In genomic region chr21:45950740-45951515, GRCh38 we compare ENCODE assay signal across 10 cellular contexts. TPM values are rescaled to one million over a fixed set of nuclear protein-coding genes. Genes with fewer than 3 reads are reported as not detected.
DNase-seq lines count a peak whose midpoint lies in the region; ATAC-seq and TF ChIP-seq lines count a peak whose summit lies in the region.
"Had no signal": no experiment of that assay in that cellular context is flagged by ENCODE, and none has a peak within 500 bp of the region (broad histone marks: within the 10 kb centered on the region; RNA-seq: fewer than 3 reads in every experiment).

No MANE protein-coding gene starts in this region.

- no peak for ATAC-seq in left lobe of liver
- no peak for ATAC-seq in HG03280 (IDR thresholded peaks at IDR 0.05; ENCODE audit: unreplicated experiment)

- H3K4me3 Mint-ChIP-seq in osteocyte (ENCODE audit: unreplicated experiment) = peak overlapping the region; percentile 5

- H3K4me1 Mint-ChIP-seq in osteocyte (ENCODE audit: unreplicated experiment) = peaks cover 46% of the 10 kb centered on the region

- no peaks in the 10 kb centered on the region for H3K36me3 Mint-ChIP-seq in osteocyte (ENCODE audit: unreplicated experiment)

- peaks cover 3% of the 10 kb centered on the region for H3K27me3 Mint-ChIP-seq in osteocyte (ENCODE audit: unreplicated experiment)

- H3K27ac Mint-ChIP-seq in osteocyte (ENCODE audit: unreplicated experiment) = no peak overlapping the region

- TF ChIP-seq CTCF in osteocyte (IDR thresholded peaks at IDR 0.05) = no peak

- DNase-seq in COR-L47 (lab: John Stamatoyannopoulos, UW) = peak; percentile 68
- DNase-seq in NCI-H2196 treated with DMSO at 0.1 percent for 48 hours (lab: John Stamatoyannopoulos, UW; ENCODE audit: unreplicated experiment) = peak; percentile 84
- peak; percentile 41 for DNase-seq in epidermal melanocyte (ENCODE audit: insufficient read length, low spot score)
- no peak for DNase-seq in osteocyte (ENCODE audit: extremely low spot score, unreplicated experiment)
- DNase-seq in SK-N-DZ (ENCODE audit: low spot score) = no peak
- no peak for DNase-seq in T-helper 2 cell
- DNase-seq in left lobe of liver (ENCODE audit: low spot score) = no peak
- DNase-seq: GDM1; NK-92 treated with Interleukin-12 subunit alpha and Interleukin-12 subunit beta, amount 100 ng/mL, for 24 hours had no signal

- H3K9me3 Mint-ChIP-seq in osteocyte (ENCODE audit: unreplicated experiment) = no peaks in the 10 kb centered on the region

RNA-seq across cellular contexts. Expression of gene COL6A1, which starts 30.6 kb away (rescaled TPM):
- total RNA-seq in osteocyte (1,503 and 1,582 TPM in 2 replicates), left lobe of liver (48.0 TPM)
- 58.6 and 64.7 TPM in 2 replicates for polyA plus RNA-seq in SK-N-DZ (2014; cell fraction: cytosol; rRNA removed)
- 367 and 476 TPM in 2 replicates for polyA plus RNA-seq in SK-N-DZ (2014; cell fraction: nucleus; rRNA removed)

Comparison
In these comparisons a context has a peak if more than half of its experiments do, and no peak if none do; other contexts are left out.
1. DNase-seq: peak in COR-L47 (single experiment), NCI-H2196 treated with DMSO at 0.1 percent for 48 hours (single experiment) and epidermal melanocyte (single experiment); none in osteocyte (single experiment), SK-N-DZ (single experiment), T-helper 2 cell (0 of 5) and left lobe of liver (single experiment).
2. RNA of gene COL6A1, which starts 30.6 kb away (total RNA-seq): 1,503 to 1,582 TPM in osteocyte; 48.0 TPM in left lobe of liver (single experiment); every median in the first group is over 10 times any median in the second.